In the genomic region with DNA sequence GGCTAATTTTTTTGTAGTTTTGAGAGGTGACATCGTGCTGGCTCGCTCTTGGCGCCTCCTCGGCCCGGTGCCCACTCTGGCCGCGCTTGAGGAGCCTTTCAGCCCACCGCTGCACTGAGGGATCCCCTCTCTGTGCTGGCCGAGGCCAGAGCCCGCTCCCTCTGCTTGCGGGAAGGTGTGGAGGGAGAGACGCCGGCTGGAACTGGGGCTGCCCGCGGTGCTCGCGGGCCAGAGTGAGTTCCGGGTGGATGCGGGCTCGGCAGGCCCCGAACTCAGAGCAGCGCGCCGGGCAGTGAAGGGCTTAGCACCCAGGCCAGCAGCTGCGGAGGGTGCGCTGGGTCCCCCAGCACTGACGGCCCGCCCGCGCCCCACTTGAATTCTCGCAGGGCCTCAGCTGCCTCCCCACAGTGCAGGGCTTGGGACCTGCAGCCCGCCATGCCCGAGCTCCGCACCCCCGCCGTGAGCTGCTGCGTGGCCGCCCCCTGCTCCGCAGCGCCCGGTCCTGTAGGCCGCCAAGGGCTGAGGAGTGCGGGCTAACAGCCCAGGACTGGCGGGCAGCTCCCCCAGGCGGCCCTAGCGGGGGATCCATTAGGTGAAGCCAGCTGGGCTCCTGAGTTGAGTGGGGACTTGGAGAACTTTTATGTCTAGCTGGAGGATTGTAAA, we compare ENCODE assay signal across 17 cellular contexts.
A peak's percentile ranks its signal among the peaks of the same experiment; 100 is the strongest.
DNase-seq lines count a peak whose midpoint lies in the region; ATAC-seq and TF ChIP-seq lines count a peak whose summit lies in the region.
"Had no signal": no experiment of that assay in that cellular context is flagged by ENCODE, and none has a peak within 500 bp of the region (broad histone marks: within the 10 kb centered on the region; RNA-seq: fewer than 3 reads in every experiment).

No MANE protein-coding gene starts in this region.

- H3K4me1 ChIP-seq in right atrium auricular region, result no peaks in the 10 kb centered on the region
- H3K4me1 ChIP-seq in right cardiac atrium (ENCODE audit: control insufficient read depth, insufficient read depth, low read length), result no peaks in the 10 kb centered on the region
- H3K4me1 ChIP-seq in neuronal stem cell (ENCODE audit: control insufficient read depth in 2 of 2, insufficient read depth in 1 of 2, low read depth in 1 of 2, low read length in 2 of 2), result no peaks in the 10 kb centered on the region
- no peaks in the 10 kb centered on the region for H3K4me1 ChIP-seq in vagina
- H3K4me1 ChIP-seq: BLaER1, HAP-1 had no signal

- no peak overlapping the region for H3K23ac ChIP-seq in neuronal stem cell (ENCODE audit: low read depth, low read length, poor library complexity)

- no peak overlapping the region for H2AK5ac ChIP-seq in neuronal stem cell (ENCODE audit: low read depth, low read length)

- no peak overlapping the region for H3K4me3 Mint-ChIP-seq in stimulated activated naive B cell treated with anti-CD40 and anti-IgM and Interleukin-4, amounts not matched to agents 10 μg/mL and 1 μg/mL and 100 μg/mL, for 72 hours
- H3K4me3 Mint-ChIP-seq: CD14-positive monocyte; CD4-positive, alpha-beta memory T cell had no signal

- ATAC-seq in right cardiac atrium, result no peak
- ATAC-seq in stimulated activated naive B cell treated with anti-CD40 and anti-IgM and Interleukin-4, amounts not matched to agents 10 μg/mL and 1 μg/mL and 100 μg/mL, for 72 hours (replicated peaks), result no peak

- 96% methylated on average over 46 of the region's 46 CpGs for WGBS in right cardiac atrium
- no CpG with 5 or more reads among the region's 46 CpGs for WGBS in neuronal stem cell (ENCODE audit: extremely low coverage in 2 of 2, insufficient read length in 2 of 2, insufficient replicate concordance in 1 of 2), 2 donors

- no peak overlapping the region for H2BK12ac ChIP-seq in neuronal stem cell (ENCODE audit: low read length)

- no peak overlapping the region for H2BK120ac ChIP-seq in neuronal stem cell (ENCODE audit: low read depth, low read length)

- no peak overlapping the region for H2AFZ ChIP-seq in neuronal stem cell (ENCODE audit: low read length)

- no peak overlapping the region for H3K9ac ChIP-seq in neuronal stem cell (ENCODE audit: low read depth, low read length, poor library complexity)
- H3K9ac ChIP-seq: BLaER1 had no signal

- H3K9me3 ChIP-seq in right atrium auricular region (no peaks in the 10 kb centered on the region), right cardiac atrium (ENCODE audit: control insufficient read depth, low read length) (no peaks in the 10 kb centered on the region), neuronal stem cell (replicated peaks in 1 of 2; ENCODE audit: control insufficient read depth in 2 of 2, insufficient read depth in 1 of 2, low read depth in 1 of 2, low read length in 2 of 2) (no peaks in the 10 kb centered on the region), vagina (no peaks in the 10 kb centered on the region)
- H3K9me3 ChIP-seq: HAP-1 had no signal

- H3K18ac ChIP-seq in neuronal stem cell (ENCODE audit: low read length), result no peak overlapping the region

- H3K4me3 ChIP-seq in right atrium auricular region (no peak overlapping the region), right cardiac atrium (ENCODE audit: low read length) (no peak overlapping the region), neuronal stem cell (ENCODE audit: low read length in 2 of 2) (no peak overlapping the region), vagina (no peak overlapping the region)
- H3K4me3 ChIP-seq: BLaER1, HAP-1 had no signal

- H3K27ac ChIP-seq in right atrium auricular region, result no peak overlapping the region
- no peak overlapping the region for H3K27ac ChIP-seq in right cardiac atrium (ENCODE audit: low read length)
- H3K27ac ChIP-seq in neuronal stem cell (replicated peaks; ENCODE audit: low read length), result no peak overlapping the region
- no peak overlapping the region for H3K27ac ChIP-seq in vagina
- H3K27ac ChIP-seq: BLaER1, HL-60 had no signal

- no peak overlapping the region for H4K91ac ChIP-seq in neuronal stem cell (ENCODE audit: low read depth, low read length, poor library complexity)

- H4K8ac ChIP-seq in neuronal stem cell (ENCODE audit: low read depth, low read length), result peak overlapping the region; percentile 17

- H3K4me2 ChIP-seq in neuronal stem cell (ENCODE audit: insufficient read depth, low read length, poor library complexity, severe bottlenecking), result no peak overlapping the region
- H3K4me2 ChIP-seq: BLaER1 had no signal

- H3K14ac ChIP-seq in neuronal stem cell (ENCODE audit: low read length), result no peak overlapping the region

- no peak overlapping the region for H2BK5ac ChIP-seq in neuronal stem cell (ENCODE audit: low read length)

- TF ChIP-seq CTCF in right atrium auricular region (IDR thresholded peaks at IDR 0.05) (no peak), vagina (IDR thresholded peaks at IDR 0.05) (no peak), GM20000 (IDR thresholded peaks at IDR 0.05; ENCODE audit: extremely low read depth, missing control alignments) (no peak)

- H3K36me3 ChIP-seq in right atrium auricular region (no peaks in the 10 kb centered on the region), neuronal stem cell (replicated peaks in 1 of 2; ENCODE audit: control insufficient read depth in 2 of 2, insufficient read depth in 2 of 2, low read length in 2 of 2) (no peaks in the 10 kb centered on the region), vagina (no peaks in the 10 kb centered on the region)
- H3K36me3 ChIP-seq: BLaER1, HAP-1 had no signal

- no peak overlapping the region for H2BK15ac ChIP-seq in neuronal stem cell (ENCODE audit: low read length)

- H3K27me3 Mint-ChIP-seq in stimulated activated naive B cell treated with anti-CD40 and anti-IgM and Interleukin-4, amounts not matched to agents 10 μg/mL and 1 μg/mL and 100 μg/mL, for 72 hours, result no peaks in the 10 kb centered on the region
- H3K27me3 Mint-ChIP-seq: CD4-positive, alpha-beta memory T cell had no signal

- H3K27ac Mint-ChIP-seq in stimulated activated naive B cell treated with anti-CD40 and anti-IgM and Interleukin-4, amounts not matched to agents 10 μg/mL and 1 μg/mL and 100 μg/mL, for 72 hours, result no peak overlapping the region
- H3K27ac Mint-ChIP-seq: CD14-positive monocyte; CD4-positive, alpha-beta memory T cell had no signal

- intact Hi-C loops in right cardiac atrium (cut with DNase I), result no loop called here
- intact Hi-C loops in vagina (cut with DNase I), result no loop called here

- H3K4me1 Mint-ChIP-seq in stimulated activated naive B cell treated with anti-CD40 and anti-IgM and Interleukin-4, amounts not matched to agents 10 μg/mL and 1 μg/mL and 100 μg/mL, for 72 hours, result no peaks in the 10 kb centered on the region
- H3K4me1 Mint-ChIP-seq: CD14-positive monocyte; CD4-positive, alpha-beta memory T cell had no signal

- no peak for TF ChIP-seq POLR2A in vagina (IDR thresholded peaks at IDR 0.05)

- H3K4ac ChIP-seq in neuronal stem cell (ENCODE audit: low read length), result no peak overlapping the region

- peaks cover 2% of the 10 kb centered on the region for H3K79me1 ChIP-seq in neuronal stem cell (ENCODE audit: low read depth, low read length)

- no peaks in the 10 kb centered on the region for H3K36me3 Mint-ChIP-seq in stimulated activated naive B cell treated with anti-CD40 and anti-IgM and Interleukin-4, amounts not matched to agents 10 μg/mL and 1 μg/mL and 100 μg/mL, for 72 hours
- H3K36me3 Mint-ChIP-seq: CD14-positive monocyte; CD4-positive, alpha-beta memory T cell had no signal

- DNase-seq in right atrium auricular region (ENCODE audit: low spot score) (peak; percentile 26), right cardiac atrium (no peak), islet precursor cell (peak; percentile 42), neuronal stem cell (ENCODE audit: low spot score) (no peak), vagina (ENCODE audit: extremely low spot score in 2 of 2) (peak; percentile 34 to 70), NCI-H524 treated with DMSO at 0.1 percent for 48 hours (lab: John Stamatoyannopoulos, UW) (no peak), GM20000 (ENCODE audit: low spot score) (no peak)
- no peak for DNase-seq in stimulated activated naive B cell treated with anti-CD40 and anti-IgM and Interleukin-4, amounts not matched to agents 10 μg/mL and 1 μg/mL and 100 μg/mL, for 72 hours
- DNase-seq: 8988T; CD4-positive, alpha-beta memory T cell; DMS153; DMS79; GDM1 had no signal

- H3K27me3 ChIP-seq in right atrium auricular region (no peaks in the 10 kb centered on the region), right cardiac atrium (ENCODE audit: control insufficient read depth, insufficient read depth) (no peaks in the 10 kb centered on the region), neuronal stem cell (ENCODE audit: control insufficient read depth in 3 of 3, insufficient read depth in 3 of 3, low read depth in 1 of 3, low read length in 3 of 3) (no peaks in the 10 kb centered on the region), vagina (no peaks in the 10 kb centered on the region)
- H3K27me3 ChIP-seq: BLaER1 had no signal

- H3K9me3 Mint-ChIP-seq in stimulated activated naive B cell treated with anti-CD40 and anti-IgM and Interleukin-4, amounts not matched to agents 10 μg/mL and 1 μg/mL and 100 μg/mL, for 72 hours, result no peaks in the 10 kb centered on the region

Comparison
In these comparisons a context has a peak if more than half of its experiments do, and no peak if none do; other contexts are left out.
1. DNase-seq: peak in right atrium auricular region (single experiment), islet precursor cell (single experiment) and vagina (2 of 2); none in right cardiac atrium (0 of 3), neuronal stem cell (single experiment), NCI-H524 treated with DMSO at 0.1 percent for 48 hours (single experiment), GM20000 (single experiment) and stimulated activated naive B cell treated with anti-CD40 and anti-IgM and Interleukin-4, amounts not matched to agents 10 μg/mL and 1 μg/mL and 100 μg/mL, for 72 hours (single experiment).